In the genomic region with DNA sequence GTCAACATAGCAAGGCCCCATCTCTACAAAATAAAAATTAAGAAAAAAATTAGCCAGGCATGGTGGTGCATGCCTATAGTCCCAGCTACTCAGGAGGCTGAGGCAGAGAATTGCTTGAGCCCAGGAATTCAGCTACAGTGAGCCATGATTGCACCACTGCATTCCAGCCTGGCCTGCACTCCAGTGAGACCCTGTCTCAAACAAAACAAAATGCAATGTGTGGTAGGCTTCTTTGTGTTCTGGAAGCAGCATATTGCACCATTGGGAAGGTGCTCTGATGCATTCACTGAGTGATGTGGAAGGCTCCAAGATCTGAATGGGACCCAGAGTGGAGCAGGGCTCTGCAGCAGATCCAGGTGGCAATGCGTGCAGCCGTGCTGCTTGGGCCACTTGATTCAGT, we compare ENCODE assay signal across 24 cellular contexts.
"Had no signal": no experiment of that assay in that cellular context is flagged by ENCODE, and none has a peak within 500 bp of the region (broad histone marks: within the 10 kb centered on the region; RNA-seq: fewer than 3 reads in every experiment).

No MANE protein-coding gene starts in this region.

- H3K4me3 Mint-ChIP-seq: naive thymus-derived CD8-positive, alpha-beta T cell; neural crest cell; stimulated activated memory B cell treated with anti-CD40 and anti-IgM and Interleukin-4, amounts not matched to agents 10 μg/mL and 1 μg/mL and 100 μg/mL, for 72 hours; type B pancreatic cell had no signal

- H2AFZ ChIP-seq: parathyroid adenoma had no signal

- H3K36me3 Mint-ChIP-seq: naive thymus-derived CD8-positive, alpha-beta T cell; stimulated activated memory B cell treated with anti-CD40 and anti-IgM and Interleukin-4, amounts not matched to agents 10 μg/mL and 1 μg/mL and 100 μg/mL, for 72 hours; type B pancreatic cell had no signal

- H3K4me3 ChIP-seq: coronary artery, esophagus squamous epithelium, heart right ventricle, lower lobe of right lung, right atrium auricular region, spleen, testis, tibial artery had no signal

- H3K27ac Mint-ChIP-seq: naive thymus-derived CD8-positive, alpha-beta T cell; stimulated activated memory B cell treated with anti-CD40 and anti-IgM and Interleukin-4, amounts not matched to agents 10 μg/mL and 1 μg/mL and 100 μg/mL, for 72 hours; type B pancreatic cell had no signal

- H3K27me3 Mint-ChIP-seq: progenitor cell of endocrine pancreas had no signal

- H3K9me3 Mint-ChIP-seq: type B pancreatic cell had no signal

- ATAC-seq: heart right ventricle; left ventricle myocardium superior; lower lobe of right lung; naive thymus-derived CD8-positive, alpha-beta T cell; sciatic nerve; stimulated activated memory B cell treated with anti-CD40 and anti-IgM and Interleukin-4, amounts not matched to agents 10 μg/mL and 1 μg/mL and 100 μg/mL, for 72 hours had no signal

- H3K4me1 Mint-ChIP-seq: naive thymus-derived CD8-positive, alpha-beta T cell; neural crest cell; stimulated activated memory B cell treated with anti-CD40 and anti-IgM and Interleukin-4, amounts not matched to agents 10 μg/mL and 1 μg/mL and 100 μg/mL, for 72 hours had no signal

- H3K27me3 ChIP-seq: esophagus squamous epithelium, heart right ventricle, right atrium auricular region, spleen, testis, tibial artery had no signal

- H3K4me1 ChIP-seq: esophagus squamous epithelium, heart right ventricle, lower lobe of right lung, parathyroid adenoma, right atrium auricular region, spleen, testis, tibial artery had no signal

- H3K9me3 ChIP-seq: esophagus squamous epithelium, heart right ventricle, lower lobe of right lung, right atrium auricular region, spleen, testis, tibial artery had no signal

- H3K79me2 ChIP-seq: parathyroid adenoma had no signal

- DNase-seq: dermis blood vessel endothelial cell; effector memory CD4-positive, alpha-beta T cell; erythroblast; esophagus squamous epithelium; glutamatergic neuron; heart right ventricle; hippocampal formation; islet precursor cell; left ventricle myocardium superior; lower lobe of right lung; naive thymus-derived CD8-positive, alpha-beta T cell; spleen; stimulated activated CD4-positive, alpha-beta T cell treated with anti-CD3 and anti-CD28 coated beads, Interleukin-4, amount 100 ng/mL, for 4 hours; substantia nigra; testis; tibial artery had no signal

- H3K9ac ChIP-seq: parathyroid adenoma had no signal

- H3K27ac ChIP-seq: coronary artery, esophagus squamous epithelium, heart right ventricle, lower lobe of right lung, parathyroid adenoma, right atrium auricular region, spleen, testis, tibial artery had no signal

- H3K36me3 ChIP-seq: esophagus squamous epithelium, heart right ventricle, lower lobe of right lung, right atrium auricular region, spleen, tibial artery had no signal
